29 cellular contexts compared by ENCODE assay signal in genomic region chr3:17602126-17602525, GRCh38.
DNase-seq lines count a peak whose midpoint lies in the region; ATAC-seq and TF ChIP-seq lines count a peak whose summit lies in the region.
"Had no signal": no experiment of that assay in that cellular context is flagged by ENCODE, and none has a peak within 500 bp of the region (broad histone marks: within the 10 kb centered on the region; RNA-seq: fewer than 3 reads in every experiment).

No MANE protein-coding gene starts in this region.

- H3K36me3 ChIP-seq in HCT116 (ENCODE audit: control insufficient read depth in 1 of 2, insufficient read depth in 2 of 2, low read length in 2 of 2) (no peaks in the 10 kb centered on the region), thyroid gland (no peaks in the 10 kb centered on the region)
- H3K36me3 ChIP-seq: ascending aorta had no signal

- intact Hi-C loops in HCT116 (cut with micrococcal nuclease), result no loop called here
- intact Hi-C loops in thyroid gland (cut with DNase I), result no loop called here

- RAD21 ChIA-PET in HCT116 (lab: Charles Lee; ENCODE audit: low non-redundant PET in 1 of 2, low total read pairs in 2 of 2, uncharacterized antibody in 2 of 2, unreplicated experiment in 2 of 2), result no interaction called here

- H3K27me3 ChIP-seq in HCT116 (ENCODE audit: insufficient read depth, low read length) (no peaks in the 10 kb centered on the region), foreskin keratinocyte (no peaks in the 10 kb centered on the region), thyroid gland (no peaks in the 10 kb centered on the region)
- H3K27me3 ChIP-seq: ascending aorta, dorsolateral prefrontal cortex, tibial nerve had no signal

- H3K27ac ChIP-seq in HCT116 (ENCODE audit: low read depth, low read length), result no peak overlapping the region
- H3K27ac ChIP-seq in RWPE1, result no peak overlapping the region
- H3K27ac ChIP-seq in foreskin keratinocyte, result no peak overlapping the region
- no peak overlapping the region for H3K27ac ChIP-seq in thyroid gland
- H3K27ac ChIP-seq: ascending aorta, dorsolateral prefrontal cortex, tibial nerve had no signal

- H3K4me2 ChIP-seq in HCT116 (ENCODE audit: low read length), result peak overlapping the region; percentile 31; the same call in 1 of the 2 replicates

- DNase-seq in HCT116 (ENCODE audit: low read depth, low spot score) (no peak), RWPE1 (ENCODE audit: low spot score) (peak; percentile 28), foreskin keratinocyte (peak; percentile 69 to 87), thyroid gland (no peak)
- DNase-seq: activated CD4-positive, alpha-beta T cell treated with anti-CD3 and anti-CD28 coated beads for 1 hour; activated CD8-positive, alpha-beta T cell treated with anti-CD3 and anti-CD28 coated beads, Interleukin-2, amount 10 ng/mL, durations not matched to agents 7 days and 5 days; Calu3; DMS79 treated with DMSO at 0.1 percent for 48 hours; dorsolateral prefrontal cortex; islet precursor cell; mucosa of descending colon; NCI-H146; NCI-H2107; NCI-H446; NCI-H82; retina; small intestine; stimulated activated CD8-positive, alpha-beta memory T cell treated with anti-CD3 and anti-CD28 coated beads, Interleukin-4, amount 100 ng/mL, for 48 hours; stimulated activated naive CD8-positive, alpha-beta T cell treated with anti-CD3 and anti-CD28 coated beads, Interleukin-15, amount 100 ng/mL, for 72 hours; T-helper 17 cell had no signal

- no peak overlapping the region for H3K9ac ChIP-seq in HCT116 (ENCODE audit: low read length)

- POLR2A ChIA-PET in HCT116 (lab: Charles Lee), result no interaction called here
- POLR2A ChIA-PET in RWPE1 (lab: Yijun Ruan, JAX; ENCODE audit: low non-redundant PET), result no interaction called here

- H4K20me1 ChIP-seq in HCT116 (ENCODE audit: insufficient read depth), result peaks cover 12% of the 10 kb centered on the region; the same call in 1 of the 2 replicates

- H3K4me1 ChIP-seq in HCT116 (ENCODE audit: control insufficient read depth in 1 of 2, insufficient read depth in 2 of 2, low read length in 2 of 2) (peaks cover 16 to 32% of the 10 kb centered on the region in 2 experiments), foreskin keratinocyte (peaks cover 9% of the 10 kb centered on the region), thyroid gland (no peaks in the 10 kb centered on the region)
- H3K4me1 ChIP-seq: ascending aorta, tibial nerve had no signal

- H3K9me2 ChIP-seq in HCT116 (ENCODE audit: insufficient read depth), result no peaks in the 10 kb centered on the region

- WGBS in thyroid gland, 2 donors, result 96 to 97% methylated on average over 6 of the region's 6 CpGs

- H3K9me3 ChIP-seq in HCT116 (ENCODE audit: control insufficient read depth in 1 of 2, insufficient read depth in 1 of 2, low read depth in 1 of 2, low read length in 2 of 2), result no peaks in the 10 kb centered on the region
- H3K9me3 ChIP-seq in thyroid gland, result no peaks in the 10 kb centered on the region

- no peak overlapping the region for H2AFZ ChIP-seq in HCT116 (ENCODE audit: low read depth, low read length, poor library complexity, severe bottlenecking)

- H3K4me3 ChIP-seq in HCT116 (replicated peaks in 1 of 2; ENCODE audit: low read depth in 1 of 2, low read length in 2 of 2) (no peak overlapping the region), thyroid gland (replicated peaks in 1 of 3) (no peak overlapping the region)
- H3K4me3 ChIP-seq: ascending aorta, dorsolateral prefrontal cortex, K562, mucosa of descending colon, tibial nerve had no signal

- TF ChIP-seq RAD21 in HCT116 (IDR thresholded peaks at IDR 0.05; ENCODE audit: low read depth), result no peak

- TF ChIP-seq CTCF in HCT116 (IDR thresholded peaks at IDR 0.05 in 2 of 3, conservative IDR thresholded peaks at IDR 0.05 in 1 of 3; ENCODE audit: borderline replicate concordance in 1 of 3, insufficient read depth in 1 of 3, low read depth in 2 of 3, low read length in 2 of 3) (no peak), RWPE1 (conservative IDR thresholded peaks at IDR 0.05; ENCODE audit: low read depth) (no peak), foreskin keratinocyte (conservative IDR thresholded peaks at IDR 0.05) (no peak), thyroid gland (IDR thresholded peaks at IDR 0.05) (no peak)

- ATAC-seq in HCT116, result peak; percentile 30; the same call in 1 of the 2 replicates
- peak; percentile 85 for ATAC-seq in foreskin keratinocyte
- ATAC-seq in HG03097 (IDR thresholded peaks at IDR 0.05; ENCODE audit: low FRiP score, unreplicated experiment), result no peak
- no peak for ATAC-seq in GM19324 (IDR thresholded peaks at IDR 0.05; ENCODE audit: low FRiP score, unreplicated experiment)
- ATAC-seq in HG02885 (IDR thresholded peaks at IDR 0.05; ENCODE audit: poor library complexity, unreplicated experiment), result no peak
- ATAC-seq: activated CD8-positive, alpha-beta T cell treated with anti-CD3 and anti-CD28 coated beads, Interleukin-2, amount 10 ng/mL, durations not matched to agents 7 days and 5 days; K562; mucosa of descending colon; natural killer cell treated with Interleukin-12 subunit alpha and Interleukin-12 subunit beta and Interleukin-15 and Interleukin-18, amount 100 ng/mL, for 72 hours; Right ventricle myocardium inferior; SK-N-SH treated with all-trans-retinoic acid at 6 μM for 48 hours; stimulated activated naive CD8-positive, alpha-beta T cell treated with anti-CD3 and anti-CD28 coated beads, Interleukin-15, amount 100 ng/mL, for 72 hours; T-helper 17 cell had no signal

- CTCF ChIA-PET in HCT116 (lab: Charles Lee) (no interaction called here), RWPE1 (lab: Yijun Ruan, JAX) (interaction anchor here (0.7 kb wide), 1 partner anchor 261 kb away, joined by 4 read pairs; no protein-coding TSS in a partner anchor)

- peaks cover 17% of the 10 kb centered on the region for H3K79me2 ChIP-seq in HCT116 (ENCODE audit: insufficient read depth, low read length)

- BruUV-seq in HCT116 (replicated peaks; lab: Mats Ljungman, UMichigan), result no TSS peak

- TF ChIP-seq POLR2A in HCT116 (IDR thresholded peaks at IDR 0.05; ENCODE audit: borderline replicate concordance, extremely low read depth, insufficient read depth, insufficient read length), result no peak
- TF ChIP-seq POLR2A in thyroid gland (IDR thresholded peaks at IDR 0.05), result no peak

TF ChIP-seq in HCT116, 20 proteins besides CTCF, POLR2A, EP300 and RAD21:
- no peak for TF ChIP-seq SIN3A (IDR thresholded peaks at IDR 0.05; ENCODE audit: low read depth)
- no peak for TF ChIP-seq MAX (IDR thresholded peaks at IDR 0.05)
- TF ChIP-seq ZBTB33 (IDR thresholded peaks at IDR 0.05; ENCODE audit: extremely low read depth, insufficient replicate concordance, low read length), result no peak
- TF ChIP-seq POLR2AphosphoS5 (IDR thresholded peaks at IDR 0.05; ENCODE audit: low read depth, low read length), result no peak
- TF ChIP-seq FOSL1 (IDR thresholded peaks at IDR 0.05; ENCODE audit: low read depth), result peak; percentile 39; the same call in 1 of the 2 replicates
- no peak for TF ChIP-seq YY1 (IDR thresholded peaks at IDR 0.05; ENCODE audit: extremely low read depth, insufficient replicate concordance, low read depth, low read length)

Comparison
In these comparisons a context has a peak if more than half of its experiments do, and no peak if none do; other contexts are left out.
1. ATAC-seq: peak in HCT116 (single experiment) and foreskin keratinocyte (single experiment); none in HG03097 (single experiment), GM19324 (single experiment) and HG02885 (single experiment).
2. DNase-seq: peak in RWPE1 (single experiment) and foreskin keratinocyte (2 of 2); none in HCT116 (single experiment) and thyroid gland (0 of 2).